ENCODE assay signal across 22 cellular contexts in genomic region chr2:146252119-146252518, GRCh38.
A peak's percentile ranks its signal among the peaks of the same experiment; 100 is the strongest.
DNase-seq lines count a peak whose midpoint lies in the region; ATAC-seq, FAIRE-seq and TF ChIP-seq lines count a peak whose summit lies in the region.
"Had no signal": no experiment of that assay in that cellular context is flagged by ENCODE, and none has a peak within 500 bp of the region (broad histone marks: within the 10 kb centered on the region; RNA-seq: fewer than 3 reads in every experiment).

No MANE protein-coding gene starts in this region.

- DNase-seq in K562 (ENCODE audit: extremely low read depth in 1 of 4, low spot score in 3 of 4) (no peak), H1 (ENCODE audit: low read depth in 1 of 2, low spot score in 2 of 2) (no peak), neural crest cell (ENCODE audit: low read depth, low spot score) (no peak), NCI-H345 treated with DMSO at 0.1 percent for 48 hours (lab: John Stamatoyannopoulos, UW; ENCODE audit: unreplicated experiment) (no peak), superior temporal gyrus (ENCODE audit: extremely low spot score) (no peak)
- DNase-seq: 8988T; ACHN; BE2C; C1 segment of cervical spinal cord; Caco-2; Calu3; CD4-positive, alpha-beta T cell; CD8-positive, alpha-beta T cell; DMS79 treated with DMSO at 0.1 percent for 48 hours; GF-D8 had no signal

- H2AFZ ChIP-seq in K562 (ENCODE audit: low read depth, low read length), result no peak overlapping the region
- peak overlapping the region; percentile 22; the same call in 1 of the 2 replicates for H2AFZ ChIP-seq in H1 (ENCODE audit: low read length)

- WGBS in K562 (ENCODE audit: insufficient coverage, low coverage, missing lambda C conversion rate), result 4% methylated on average over 2 of the region's 2 CpGs
- 89% methylated on average over 2 of the region's 2 CpGs; no CpG with 5 or more reads in 1 of the 2 experiments for WGBS in H1 (ENCODE audit: extremely low coverage in 1 of 2, insufficient coverage in 1 of 2, insufficient read length in 1 of 2, insufficient replicate concordance in 2 of 2, low coverage in 1 of 2, low lambda C conversion rate in 2 of 2, missing lambda C conversion rate in 1 of 2), 2 experiments

- no peaks in the 10 kb centered on the region for H3K27me3 ChIP-seq in K562 (ENCODE audit: control insufficient read depth in 2 of 2, insufficient read depth in 2 of 2, low read length in 2 of 2)
- H3K27me3 ChIP-seq in H1 (replicated peaks in 1 of 4; ENCODE audit: control insufficient read depth in 3 of 4, extremely low read depth in 1 of 4, insufficient read depth in 3 of 4, low read length in 3 of 4), result no peaks in the 10 kb centered on the region
- H3K27me3 ChIP-seq: BE2C, BLaER1 had no signal

- H3K18ac ChIP-seq in H1 (ENCODE audit: extremely low read depth, low read length), result no peak overlapping the region

- H3K27ac Mint-ChIP-seq in neural crest cell (ENCODE audit: unreplicated experiment), result peak overlapping the region; percentile 12
- H3K27ac Mint-ChIP-seq: CD14-positive monocyte; CD4-positive, alpha-beta T cell; CD8-positive, alpha-beta T cell had no signal

- H2AK5ac ChIP-seq in H1 (ENCODE audit: low read depth, low read length), result no peak overlapping the region

- H3K79me2 ChIP-seq in K562 (ENCODE audit: control insufficient read depth, insufficient read depth, low read length), result no peaks in the 10 kb centered on the region
- H3K79me2 ChIP-seq in H1 (ENCODE audit: control insufficient read depth in 1 of 2, insufficient read depth in 2 of 2, low read length in 2 of 2), result no peaks in the 10 kb centered on the region

- in situ Hi-C loops in K562 (cut with MboI), result no loop called here

- H4K5ac ChIP-seq in H1 (ENCODE audit: insufficient read length, low read depth, low read length), result no peak overlapping the region

- TF ChIP-seq RAD21 in K562 (CRISPR knock-in tag; conservative IDR thresholded peaks at IDR 0.05 in 1 of 2, IDR thresholded peaks at IDR 0.05 in 1 of 2), result no peak
- TF ChIP-seq RAD21 in H1 (IDR thresholded peaks at IDR 0.05 in 1 of 2, conservative IDR thresholded peaks at IDR 0.05 in 1 of 2; ENCODE audit: low read depth in 2 of 2, low read length in 2 of 2), result no peak

- H3K4me1 ChIP-seq in K562 (replicated peaks in 1 of 2; ENCODE audit: control insufficient read depth in 2 of 2, insufficient read depth in 2 of 2, low read length in 2 of 2) (no peaks in the 10 kb centered on the region), H1 (replicated peaks in 1 of 4; ENCODE audit: control insufficient read depth in 3 of 4, insufficient read depth in 4 of 4, low read length in 3 of 4) (no peaks in the 10 kb centered on the region)
- H3K4me1 ChIP-seq: BE2C, BLaER1, Caco-2 had no signal

- H3K56ac ChIP-seq in H1 (replicated peaks; ENCODE audit: insufficient read length, low read depth, low read length), result no peak overlapping the region

- CTCF ChIA-PET in K562 (lab: Yijun Ruan, JAX; ENCODE audit: low intra/inter-chr PET ratio), result no interaction called here
- CTCF ChIA-PET in H1 (lab: Charles Lee; ENCODE audit: partially characterized antibody), result no interaction called here

- no peak overlapping the region for H2BK5ac ChIP-seq in H1 (ENCODE audit: low read depth, low read length)

- no peak overlapping the region for H2BK120ac ChIP-seq in H1 (replicated peaks; ENCODE audit: low read depth, low read length)

- H3K9ac ChIP-seq in K562 (ENCODE audit: insufficient read depth in 1 of 2, low read depth in 2 of 2, low read length in 2 of 2) (no peak overlapping the region), H1 (replicated peaks in 1 of 4; ENCODE audit: extremely low read depth in 1 of 4, low read depth in 3 of 4, low read length in 3 of 4) (no peak overlapping the region)
- H3K9ac ChIP-seq: BLaER1 had no signal

- no peak for TF ChIP-seq CTCF in K562 (IDR thresholded peaks at IDR 0.05 in 2 of 3, conservative IDR thresholded peaks at IDR 0.05 in 1 of 3; ENCODE audit: insufficient read depth in 2 of 3, low read depth in 1 of 3, low read length in 3 of 3)
- TF ChIP-seq CTCF in H1 (IDR thresholded peaks at IDR 0.05; ENCODE audit: control extremely low read depth in 1 of 3, insufficient read depth in 1 of 3, low read depth in 1 of 3, low read length in 3 of 3), result no peak
- TF ChIP-seq CTCF in neural crest cell (conservative IDR thresholded peaks at IDR 0.05), result no peak

- TF ChIP-seq POLR2A in K562 (conservative IDR thresholded peaks at IDR 0.05) (no peak), H1 (IDR thresholded peaks at IDR 0.05; ENCODE audit: control extremely low read depth in 1 of 2, low read depth in 2 of 2, low read length in 2 of 2) (no peak)

- ATAC-seq in K562, result no peak
- ATAC-seq: CD8-positive, alpha-beta T cell had no signal

- BruUV-seq in K562 (replicated peaks; lab: Mats Ljungman, UMichigan), result no TSS peak

- FAIRE-seq in K562 (lab: Jason Lieb, UNC), result no peak
- FAIRE-seq in H1 (lab: Jason Lieb, UNC), result no peak
- FAIRE-seq: A204.1, D721Med, G401.6, GM12891, GM19239 had no signal

- no peak overlapping the region for H2BK20ac ChIP-seq in H1 (ENCODE audit: low read length)

- intact Hi-C loops in K562 (cut with micrococcal nuclease), result no loop called here

- H3K4me3 ChIP-seq in K562, result no peak overlapping the region
- no peak overlapping the region for H3K4me3 ChIP-seq in H1 (ENCODE audit: extremely low read depth in 1 of 4, insufficient read depth in 2 of 4, low read depth in 3 of 4, low read length in 4 of 4)
- H3K4me3 ChIP-seq: BLaER1 had no signal

- no peak overlapping the region for H4K91ac ChIP-seq in H1 (replicated peaks; ENCODE audit: insufficient read length, low read length)

- no peaks in the 10 kb centered on the region for H3K23me2 ChIP-seq in H1 (ENCODE audit: low read depth, low read length)

- H3K27me3 Mint-ChIP-seq in neural crest cell (ENCODE audit: low read depth), result no peaks in the 10 kb centered on the region
- H3K27me3 Mint-ChIP-seq: CD4-positive, alpha-beta T cell had no signal

- H3K79me1 ChIP-seq in H1 (ENCODE audit: low read depth, low read length), result no peaks in the 10 kb centered on the region

- H3K36me3 Mint-ChIP-seq in neural crest cell (ENCODE audit: low read depth), result no peaks in the 10 kb centered on the region
- H3K36me3 Mint-ChIP-seq: CD14-positive monocyte; CD8-positive, alpha-beta T cell had no signal

- H3K27ac ChIP-seq in K562 (ENCODE audit: extremely low read depth, low read depth, low read length), result no peak overlapping the region
- H3K27ac ChIP-seq in H1 (ENCODE audit: low read depth, low read length), result no peak overlapping the region
- H3K27ac ChIP-seq: BLaER1 had no signal

- H3K14ac ChIP-seq in H1 (ENCODE audit: insufficient read length), result no peak overlapping the region

- TF ChIP-seq EP300 in K562 (IDR thresholded peaks at IDR 0.05; ENCODE audit: low read length) (no peak), H1 (IDR thresholded peaks at IDR 0.05; ENCODE audit: borderline replicate concordance in 1 of 2, low read depth in 2 of 2, low read length in 2 of 2) (no peak)

- H3K9me3 ChIP-seq in K562 (replicated peaks; ENCODE audit: control insufficient read depth, insufficient read depth, low read depth, low read length) (no peaks in the 10 kb centered on the region), H1 (ENCODE audit: insufficient read depth in 2 of 2, low read depth in 1 of 2, low read length in 1 of 2) (no peaks in the 10 kb centered on the region)
- H3K9me3 ChIP-seq: BE2C, BLaER1, Caco-2 had no signal

- no peak overlapping the region for H4K8ac ChIP-seq in H1 (ENCODE audit: extremely low read depth, insufficient read depth, low read length)

- no peaks in the 10 kb centered on the region for H3K9me1 ChIP-seq in K562 (ENCODE audit: control insufficient read depth, insufficient read depth, low read length)

- POLR2A ChIA-PET in K562 (lab: Yijun Ruan, JAX) (interaction anchor here (0.6 kb wide), 1 partner anchor 46 kb away, joined by 3 read pairs; no protein-coding TSS in a partner anchor), H1 (lab: Charles Lee; ENCODE audit: partially characterized antibody) (no interaction called here)

- no peak overlapping the region for H2BK12ac ChIP-seq in H1 (ENCODE audit: low read depth, low read length)

- no peaks in the 10 kb centered on the region for H3K4me1 Mint-ChIP-seq in neural crest cell
- H3K4me1 Mint-ChIP-seq: CD14-positive monocyte had no signal

- no peak overlapping the region for H2BK15ac ChIP-seq in H1 (ENCODE audit: low read length)

- no peaks in the 10 kb centered on the region for H3K36me3 ChIP-seq in K562 (ENCODE audit: control insufficient read depth, insufficient read depth, low read length)
- no peaks in the 10 kb centered on the region for H3K36me3 ChIP-seq in H1 (ENCODE audit: control insufficient read depth in 2 of 4, insufficient read depth in 4 of 4, low read length in 3 of 4)
- H3K36me3 ChIP-seq: BE2C, BLaER1 had no signal

- H3K4me2 ChIP-seq in K562 (ENCODE audit: insufficient read depth, low read length), result no peak overlapping the region
- no peak overlapping the region for H3K4me2 ChIP-seq in H1 (ENCODE audit: insufficient read depth in 1 of 2, low read depth in 2 of 2, low read length in 2 of 2)
- H3K4me2 ChIP-seq: BLaER1 had no signal

- H4K20me1 ChIP-seq in K562 (replicated peaks; ENCODE audit: control insufficient read depth, insufficient read depth, low read length) (no peaks in the 10 kb centered on the region), H1 (replicated peaks in 1 of 2; ENCODE audit: control insufficient read depth in 1 of 2, insufficient read depth in 2 of 2, low read length in 2 of 2) (no peaks in the 10 kb centered on the region)
- H4K20me1 ChIP-seq: BLaER1 had no signal

- H3K4ac ChIP-seq in H1 (replicated peaks; ENCODE audit: insufficient read length, low read depth, low read length), result no peak overlapping the region

- H3K9me3 Mint-ChIP-seq in neural crest cell, result peaks cover 3% of the 10 kb centered on the region

- H3K4me3 Mint-ChIP-seq in neural crest cell, result no peak overlapping the region
- H3K4me3 Mint-ChIP-seq: CD14-positive monocyte; CD4-positive, alpha-beta T cell; CD8-positive, alpha-beta T cell had no signal

- H3K23ac ChIP-seq in H1 (ENCODE audit: insufficient read length), result no peak overlapping the region

TF ChIP-seq in K562, 482 proteins besides CTCF, POLR2A, EP300 and RAD21 (continues in another document):
- peak; percentile 17 for TF ChIP-seq PCBP2 (IDR thresholded peaks at IDR 0.05; ENCODE audit: low read depth, low read length, poor library complexity, severe bottlenecking)
- no peak for TF ChIP-seq ZSCAN29 (IDR thresholded peaks at IDR 0.05)
- TF ChIP-seq HNRNPK (IDR thresholded peaks at IDR 0.05; ENCODE audit: low read depth, low read length, poor library complexity, severe bottlenecking), result peak; percentile 82
- TF ChIP-seq PCBP1 (IDR thresholded peaks at IDR 0.05; ENCODE audit: low read depth, low read length, poor library complexity, severe bottlenecking), result peak; percentile 60

TF ChIP-seq in H1, 55 proteins besides CTCF, POLR2A, EP300 and RAD21:
- no peak for TF ChIP-seq BRCA1 (IDR thresholded peaks at IDR 0.05; ENCODE audit: low read depth, low read length)
- no peak for TF ChIP-seq CBX8 (IDR thresholded peaks at IDR 0.05; ENCODE audit: borderline replicate concordance, low read depth, low read length)
- TF ChIP-seq HDAC2 (IDR thresholded peaks at IDR 0.05; ENCODE audit: borderline replicate concordance in 1 of 2, low read depth in 2 of 2, low read length in 2 of 2), result no peak
- TF ChIP-seq GTF2F1 (IDR thresholded peaks at IDR 0.05; ENCODE audit: borderline replicate concordance, low read depth, low read length), result no peak
- no peak for TF ChIP-seq FOSL1 (IDR thresholded peaks at IDR 0.05; ENCODE audit: insufficient read depth, low read depth, low read length)
- no peak for TF ChIP-seq MAFK (IDR thresholded peaks at IDR 0.05; ENCODE audit: low read depth, low read length)
